8 cellular contexts compared by ENCODE assay signal in the genomic region with DNA sequence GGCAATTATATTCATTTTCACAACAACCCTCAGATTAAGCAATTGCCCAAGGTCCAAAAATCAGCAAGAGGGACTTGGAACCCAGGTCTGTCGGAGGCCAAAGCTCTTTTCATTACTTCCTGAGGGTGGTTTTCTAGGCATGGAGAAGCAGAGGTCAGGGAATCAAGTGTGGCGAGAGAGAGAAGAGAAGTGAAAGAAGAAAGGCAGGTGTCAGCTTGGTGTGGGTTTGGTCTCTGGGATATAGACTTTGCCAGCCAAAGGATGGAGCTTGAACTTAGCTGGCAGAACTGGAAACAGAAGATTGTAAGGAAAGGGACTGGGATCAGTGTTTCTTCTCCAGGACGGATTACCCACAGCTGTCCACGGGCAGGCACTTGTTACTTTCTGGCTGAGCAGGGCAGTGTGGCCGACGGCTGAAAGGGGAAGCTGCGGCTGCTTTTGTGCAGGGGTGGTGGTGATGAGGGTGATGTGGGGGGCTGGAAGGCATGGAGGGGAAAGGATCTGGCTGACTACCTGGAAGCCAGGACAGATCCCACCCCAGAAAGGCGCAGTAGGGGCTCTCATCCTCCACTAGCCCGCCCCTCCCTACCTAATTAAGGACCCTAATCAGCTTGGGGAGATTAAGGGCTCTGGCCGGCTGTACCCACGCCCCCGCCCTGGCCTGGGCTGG. TPM values are rescaled to one million over a fixed set of nuclear protein-coding genes. Genes with fewer than 3 reads are reported as not detected.
DNase-seq lines count a peak whose midpoint lies in the region; ATAC-seq and TF ChIP-seq lines count a peak whose summit lies in the region.
"Had no signal": no experiment of that assay in that cellular context is flagged by ENCODE, and none has a peak within 500 bp of the region (broad histone marks: within the 10 kb centered on the region; RNA-seq: fewer than 3 reads in every experiment).

A gene (plus strand): TSS at position 640 of the 670 bp plus-strand sequence. CDS start 433 bp downstream, outside the sequence.

- no peak for TF ChIP-seq CTCF in GM13976 (IDR thresholded peaks at IDR 0.05; ENCODE audit: borderline replicate concordance, control extremely low read depth, extremely low read depth, insufficient read depth, missing control alignments)

- intact Hi-C loops in right cardiac atrium (cut with DNase I) = no loop called here
- intact Hi-C loops in sciatic nerve (cut with DNase I) = no loop called here

- WGBS in right cardiac atrium = 33% methylated on average over 12 of the region's 12 CpGs

- H3K9me3 ChIP-seq in right cardiac atrium (ENCODE audit: control insufficient read depth, low read length) = no peaks in the 10 kb centered on the region

- peaks cover 1% of the 10 kb centered on the region for H3K4me1 ChIP-seq in right cardiac atrium (ENCODE audit: control insufficient read depth, insufficient read depth, low read length)

- in situ Hi-C loops in GM13976 (cut with MboI; ENCODE audit: low sequenced_read_pairs, unreplicated experiment) = no loop called here

- H3K27me3 ChIP-seq in right cardiac atrium (ENCODE audit: control insufficient read depth, insufficient read depth) = no peaks in the 10 kb centered on the region

- no peak within 1 kb of the TSS for H3K27ac ChIP-seq in right cardiac atrium (ENCODE audit: low read length)
- H3K27ac ChIP-seq: RWPE1 had no signal

- peak; percentile 65 for DNase-seq in GM13976 (ENCODE audit: low spot score)
- DNase-seq in NOMO-1 treated with DMSO at 0.1 percent for 48 hours (lab: John Stamatoyannopoulos, UW; ENCODE audit: unreplicated experiment) = peak; percentile 94
- no peak for DNase-seq in right cardiac atrium
- DNase-seq in sciatic nerve (ENCODE audit: low spot score) = peak; percentile 59
- DNase-seq in dedifferentiated amniotic fluid mesenchymal stem cell (ENCODE audit: extremely low spot score) = no peak

- ATAC-seq in right cardiac atrium (no peak), sciatic nerve (peak; percentile 66), HG02884 (IDR thresholded peaks at IDR 0.05; ENCODE audit: unreplicated experiment) (no peak), HG03095 (IDR thresholded peaks at IDR 0.05; ENCODE audit: unreplicated experiment) (no peak)

- H3K4me3 ChIP-seq in right cardiac atrium (ENCODE audit: low read length) = peak within 1 kb of the TSS; percentile 35

RNA-seq across cellular contexts. Expression of the gene that starts here (rescaled TPM):
- under 1 TPM in 3 of 4 donors, not detected in 1; 0.23 to 0.85 (median 0.31) TPM for total RNA-seq in right cardiac atrium
- 0.09 TPM for polyA plus RNA-seq in right cardiac atrium
- not detected for total RNA-seq in sciatic nerve

Comparison
In these comparisons a context has a peak if more than half of its experiments do, and no peak if none do; other contexts are left out.
1. Peak in DNase-seq and ATAC-seq in sciatic nerve; RNA of the gene not detected or under 1 TPM.
2. DNase-seq: peak in GM13976 (single experiment) and NOMO-1 treated with DMSO at 0.1 percent for 48 hours (single experiment); none in right cardiac atrium (0 of 3) and dedifferentiated amniotic fluid mesenchymal stem cell (single experiment).